ENCODE assay signal across 24 cellular contexts in genomic region chr2:138182276-138182675, GRCh38.
DNase-seq lines count a peak whose midpoint lies in the region; ATAC-seq and TF ChIP-seq lines count a peak whose summit lies in the region.
"Had no signal": no experiment of that assay in that cellular context is flagged by ENCODE, and none has a peak within 500 bp of the region (broad histone marks: within the 10 kb centered on the region; RNA-seq: fewer than 3 reads in every experiment).

No MANE protein-coding gene starts in this region.

- no peaks in the 10 kb centered on the region for H3K36me3 Mint-ChIP-seq in progenitor cell of endocrine pancreas (ENCODE audit: insufficient read depth)

- TF ChIP-seq POLR2A in spleen (IDR thresholded peaks at IDR 0.05): no peak

- WGBS in spleen, 5 donors: 93 to 98% (median 96%) methylated on average over 2 of the region's 2 CpGs

- no peaks in the 10 kb centered on the region for H3K36me3 ChIP-seq in spleen
- H3K36me3 ChIP-seq: SJCRH30 had no signal

- TF ChIP-seq CTCF in progenitor cell of endocrine pancreas (IDR thresholded peaks at IDR 0.05; ENCODE audit: unreplicated experiment) (no peak), spleen (IDR thresholded peaks at IDR 0.05 in 8 of 11, conservative IDR thresholded peaks at IDR 0.05 in 3 of 11) (no peak)

- ATAC-seq in left lobe of liver: no peak
- ATAC-seq in GM21447 (IDR thresholded peaks at IDR 0.05; ENCODE audit: unreplicated experiment): no peak
- ATAC-seq: Right ventricle myocardium inferior, SK-N-SH treated with all-trans-retinoic acid at 6 μM for 48 hours had no signal

- no peaks in the 10 kb centered on the region for H3K9me3 ChIP-seq in spleen
- H3K9me3 ChIP-seq: SJCRH30 had no signal

- H3K4me3 Mint-ChIP-seq in progenitor cell of endocrine pancreas (ENCODE audit: low read depth): no peak overlapping the region
- H3K4me3 Mint-ChIP-seq: H9, HFFc6, IgD-negative memory B cell had no signal

- DNase-seq in NCI-H2171 treated with DMSO at 0.1 percent for 48 hours (lab: John Stamatoyannopoulos, UW): peak; percentile 35
- no peak for DNase-seq in NCI-H2171 (lab: John Stamatoyannopoulos, UW)
- DNase-seq in NCI-H69 (lab: John Stamatoyannopoulos, UW): peak; percentile 73
- no peak for DNase-seq in epithelial cell of prostate (ENCODE audit: low read depth, low spot score)
- no peak for DNase-seq in progenitor cell of endocrine pancreas (ENCODE audit: low spot score, unreplicated experiment)
- no peak for DNase-seq in left lobe of liver (ENCODE audit: low spot score)
- DNase-seq in spleen: no peak
- DNase-seq: DMS153, DND-41, H9, HFFc6, MM.1S, NCI-H1930, NCI-H2107, NCI-H226, NCI-H510A, NCI-H774, PC-9, SJCRH30 had no signal

- no peaks in the 10 kb centered on the region for H3K9me3 Mint-ChIP-seq in progenitor cell of endocrine pancreas (ENCODE audit: low read depth)
- H3K9me3 Mint-ChIP-seq: H9, HFFc6, IgD-negative memory B cell had no signal

- intact Hi-C loops in spleen (cut with DNase I; ENCODE audit: low total_unique reads): no loop called here

- no peak overlapping the region for H3K4me3 ChIP-seq in spleen
- H3K4me3 ChIP-seq: PC-9, SJCRH30 had no signal

- H3K27me3 ChIP-seq in spleen (replicated peaks in 1 of 7): no peaks in the 10 kb centered on the region
- H3K27me3 ChIP-seq: SJCRH30 had no signal

- H3K27ac ChIP-seq in epithelial cell of prostate (peak overlapping the region; percentile 41), spleen (no peak overlapping the region)
- H3K27ac ChIP-seq: KMS-11, PC-9, SJCRH30 had no signal

- H3K4me1 Mint-ChIP-seq in progenitor cell of endocrine pancreas (ENCODE audit: low read depth): peaks cover 21% of the 10 kb centered on the region
- H3K4me1 Mint-ChIP-seq: IgD-negative memory B cell had no signal

- H3K27me3 Mint-ChIP-seq in progenitor cell of endocrine pancreas: no peaks in the 10 kb centered on the region
- H3K27me3 Mint-ChIP-seq: IgD-negative memory B cell had no signal

- H3K27ac Mint-ChIP-seq in progenitor cell of endocrine pancreas: peak overlapping the region; percentile 19
- H3K27ac Mint-ChIP-seq: HFFc6, IgD-negative memory B cell had no signal

- H3K4me1 ChIP-seq in spleen: no peaks in the 10 kb centered on the region
- H3K4me1 ChIP-seq: SJCRH30 had no signal

Comparison
In these comparisons a context has a peak if more than half of its experiments do, and no peak if none do; other contexts are left out.
1. DNase-seq: peak in NCI-H2171 treated with DMSO at 0.1 percent for 48 hours (single experiment) and NCI-H69 (single experiment); none in NCI-H2171 (single experiment), epithelial cell of prostate (single experiment), progenitor cell of endocrine pancreas (single experiment), left lobe of liver (single experiment) and spleen (single experiment).